ENCODE assay signal across 1 cellular context in genomic region chr17:49585422-49586027, GRCh38.
TF ChIP-seq lines count a peak whose summit lies in the region.

No MANE protein-coding gene starts in this region.

TF ChIP-seq in H1, 55 proteins besides CTCF, POLR2A, EP300 and RAD21 (continued from another document):
- TF ChIP-seq, protein P1, sequence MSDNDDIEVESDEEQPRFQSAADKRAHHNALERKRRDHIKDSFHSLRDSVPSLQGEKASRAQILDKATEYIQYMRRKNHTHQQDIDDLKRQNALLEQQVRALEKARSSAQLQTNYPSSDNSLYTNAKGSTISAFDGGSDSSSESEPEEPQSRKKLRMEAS (IDR thresholded peaks at IDR 0.05) = no peak
- TF ChIP-seq EGR1 (IDR thresholded peaks at IDR 0.05; ENCODE audit: borderline replicate concordance, low read depth, low read length) = no peak
- no peak for TF ChIP-seq KDM4A (IDR thresholded peaks at IDR 0.05; ENCODE audit: low read depth, low read length, severe bottlenecking)
- no peak for TF ChIP-seq TEAD4 (IDR thresholded peaks at IDR 0.05; ENCODE audit: low read depth, low read length)
